Comparison of ENCODE assay signal across 27 cellular contexts in genomic region chr14:49578141-49578540, GRCh38.
"Had no signal": no experiment of that assay in that cellular context is flagged by ENCODE, and none has a peak within 500 bp of the region (broad histone marks: within the 10 kb centered on the region; RNA-seq: fewer than 3 reads in every experiment).

No MANE protein-coding gene starts in this region.

- H3K4me1 ChIP-seq: neural progenitor cell, parathyroid adenoma had no signal

- ATAC-seq: effector memory CD8-positive, alpha-beta T cell; gastrocnemius medialis; left cardiac atrium; stimulated activated naive B cell treated with anti-CD40 and anti-IgM and Interleukin-4, amounts not matched to agents 10 μg/mL and 1 μg/mL and 100 μg/mL, for 72 hours; upper lobe of right lung had no signal

- DNase-seq: activated CD4-positive, alpha-beta T cell treated with anti-CD3 and anti-CD28 coated beads, Interleukin-2, amount 10 ng/mL, durations not matched to agents 24 days and 14 days; activated CD4-positive, CD25-positive, alpha-beta regulatory T cell treated with anti-CD3 and anti-CD28 coated beads, Interleukin-2, amount 50 U/mL, for 72 hours; activated T-cell treated with anti-CD3 and anti-CD28 coated beads for 4 hours; anterior cingulate cortex; cortex of kidney; effector memory CD8-positive, alpha-beta T cell; gastrocnemius medialis; hippocampal formation; left cardiac atrium; mammary epithelial cell; naive B cell; occipital lobe; stimulated activated CD4-positive, alpha-beta T cell treated with anti-CD3 and anti-CD28 coated beads, Interleukin-1b, Interleukin-23, amount 100 ng/mL, for 48 hours; stimulated activated CD4-positive, alpha-beta T cell treated with anti-CD3 and anti-CD28 coated beads, Interleukin-4, amount 100 ng/mL, for 4 hours; stimulated activated CD8-positive, alpha-beta memory T cell treated with anti-CD3 and anti-CD28 coated beads, Interleukin-4, amount 100 ng/mL, for 48 hours; stimulated activated naive B cell treated with anti-CD40 and anti-IgM and Interleukin-4, amounts not matched to agents 10 μg/mL and 1 μg/mL and 100 μg/mL, for 72 hours; stomach; T-helper 1 cell; T-helper 9 cell; tibial artery; upper lobe of right lung had no signal

- H3K4me3 Mint-ChIP-seq: activated CD4-positive, alpha-beta T cell treated with anti-CD3 and anti-CD28 coated beads, Interleukin-2, amount 10 ng/mL, durations not matched to agents 24 days and 14 days; activated naive CD4-positive, alpha-beta T cell treated with anti-CD3 and anti-CD28 coated beads, Interleukin-2, amount 50 U/mL, for 24 hours; activated T-helper 1 cell treated with anti-CD3 and anti-CD28 coated beads, Interleukin-12 subunit alpha, Interleukin-12 subunit beta, Interleukin-2, Interleukin-4 antibody, amounts not matched to agents 30 ng/mL and 10 ng/mL and 1 ng/mL, durations not matched to agents 14 hours and 24 hours and 36 hours; effector memory CD8-positive, alpha-beta T cell; naive B cell; stimulated activated naive B cell treated with anti-CD40 and anti-IgM and Interleukin-4, amounts not matched to agents 10 μg/mL and 1 μg/mL and 100 μg/mL, for 72 hours had no signal

- H3K27me3 Mint-ChIP-seq: activated CD4-positive, alpha-beta T cell treated with anti-CD3 and anti-CD28 coated beads, Interleukin-2, amount 10 ng/mL, durations not matched to agents 24 days and 14 days; activated naive CD4-positive, alpha-beta T cell treated with anti-CD3 and anti-CD28 coated beads, Interleukin-2, amount 50 U/mL, for 24 hours; effector memory CD8-positive, alpha-beta T cell; naive B cell; stimulated activated naive B cell treated with anti-CD40 and anti-IgM and Interleukin-4, amounts not matched to agents 10 μg/mL and 1 μg/mL and 100 μg/mL, for 72 hours had no signal

- H3K9me3 Mint-ChIP-seq: activated CD4-positive, alpha-beta T cell treated with anti-CD3 and anti-CD28 coated beads, Interleukin-2, amount 10 ng/mL, durations not matched to agents 24 days and 14 days; activated naive CD4-positive, alpha-beta T cell treated with anti-CD3 and anti-CD28 coated beads, Interleukin-2, amount 50 U/mL, for 24 hours; activated T-helper 1 cell treated with anti-CD3 and anti-CD28 coated beads, Interleukin-12 subunit alpha, Interleukin-12 subunit beta, Interleukin-2, Interleukin-4 antibody, amounts not matched to agents 30 ng/mL and 10 ng/mL and 1 ng/mL, durations not matched to agents 14 hours and 24 hours and 36 hours; effector memory CD8-positive, alpha-beta T cell; naive B cell; neural progenitor cell had no signal

- H3K27ac ChIP-seq: gastrocnemius medialis, neural progenitor cell, parathyroid adenoma, right atrium auricular region, stomach, tibial artery, upper lobe of right lung had no signal

- H3K4me3 ChIP-seq: gastrocnemius medialis, neural progenitor cell, right atrium auricular region, smooth muscle cell, stomach, tibial artery, upper lobe of right lung had no signal

- H3K27ac Mint-ChIP-seq: activated naive CD4-positive, alpha-beta T cell treated with anti-CD3 and anti-CD28 coated beads, Interleukin-2, amount 50 U/mL, for 24 hours; stimulated activated naive B cell treated with anti-CD40 and anti-IgM and Interleukin-4, amounts not matched to agents 10 μg/mL and 1 μg/mL and 100 μg/mL, for 72 hours had no signal

- H3K27me3 ChIP-seq: gastrocnemius medialis, neural progenitor cell, right atrium auricular region, stomach, tibial artery, upper lobe of right lung had no signal

- H3K9me3 ChIP-seq: gastrocnemius medialis, right atrium auricular region, stomach, tibial artery, upper lobe of right lung had no signal
